21 cellular contexts compared by ENCODE assay signal in the genomic region with DNA sequence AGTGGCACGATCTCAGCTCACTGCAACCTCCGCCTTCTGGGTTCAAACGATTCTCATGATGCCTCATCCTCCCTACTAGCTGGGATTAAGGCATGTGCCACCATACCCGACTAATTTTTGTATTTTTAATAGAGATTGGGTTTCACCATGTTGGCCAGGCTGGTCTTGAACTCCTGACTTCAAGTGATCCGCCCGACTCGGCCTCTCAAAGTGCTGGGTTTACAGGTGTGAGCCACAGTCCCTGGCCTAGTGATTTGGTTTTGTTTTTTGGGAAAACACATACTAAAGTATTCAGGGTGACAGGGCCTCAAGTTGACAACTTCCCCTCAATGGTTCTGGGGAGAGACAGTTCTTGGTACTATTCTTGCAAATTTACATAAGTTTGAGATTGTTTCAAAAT.
"Had no signal": no experiment of that assay in that cellular context is flagged by ENCODE, and none has a peak within 500 bp of the region (broad histone marks: within the 10 kb centered on the region; RNA-seq: fewer than 3 reads in every experiment).

No MANE protein-coding gene starts in this region.

- H3K36me3 Mint-ChIP-seq: natural killer cell treated with Interleukin-12 subunit alpha and Interleukin-12 subunit beta and Interleukin-15 and Interleukin-18, amount 100 ng/mL, for 72 hours had no signal

- ATAC-seq: heart left ventricle; natural killer cell treated with Interleukin-12 subunit alpha and Interleukin-12 subunit beta and Interleukin-15 and Interleukin-18, amount 100 ng/mL, for 72 hours; sciatic nerve; stimulated activated memory B cell treated with anti-CD40 and anti-IgM and Interleukin-4, amounts not matched to agents 10 μg/mL and 1 μg/mL and 100 μg/mL, for 72 hours; T-helper 17 cell had no signal

- DNase-seq: activated CD4-positive, alpha-beta T cell treated with anti-CD3 and anti-CD28 coated beads for 1 hour; activated CD4-positive, alpha-beta T cell treated with anti-CD3 and anti-CD28 coated beads, Interleukin-2, amount 50 U/mL, for 4 hours; aorta; brain microvascular endothelial cell; central memory CD4-positive, alpha-beta T cell; colonic mucosa; foreskin melanocyte; heart left ventricle; kidney glomerular epithelial cell; mesendoderm; pancreas; stimulated activated CD4-positive, alpha-beta T cell treated with anti-CD3 and anti-CD28 coated beads, Interleukin-4, amount 100 ng/mL, for 24 hours; T-helper 17 cell; thyroid gland; WERI-Rb-1 had no signal

- H3K9me3 Mint-ChIP-seq: activated T-helper 1 cell treated with anti-CD3 and anti-CD28 coated beads, Interleukin-12 subunit alpha, Interleukin-12 subunit beta, Interleukin-2, Interleukin-4 antibody, amounts not matched to agents 30 ng/mL and 10 ng/mL and 1 ng/mL, durations not matched to agents 14 hours and 24 hours and 36 hours; natural killer cell treated with Interleukin-12 subunit alpha and Interleukin-12 subunit beta and Interleukin-15 and Interleukin-18, amount 100 ng/mL, for 72 hours; stimulated activated memory B cell treated with anti-CD40 and anti-IgM and Interleukin-4, amounts not matched to agents 10 μg/mL and 1 μg/mL and 100 μg/mL, for 72 hours had no signal

- H3K9me3 ChIP-seq: colonic mucosa, heart left ventricle, neutrophil, pancreas, thyroid gland had no signal

- H3K27me3 Mint-ChIP-seq: natural killer cell treated with Interleukin-12 subunit alpha and Interleukin-12 subunit beta and Interleukin-15 and Interleukin-18, amount 100 ng/mL, for 72 hours; stimulated activated memory B cell treated with anti-CD40 and anti-IgM and Interleukin-4, amounts not matched to agents 10 μg/mL and 1 μg/mL and 100 μg/mL, for 72 hours; T-helper 17 cell had no signal

- H3K4me3 Mint-ChIP-seq: activated T-helper 1 cell treated with anti-CD3 and anti-CD28 coated beads, Interleukin-12 subunit alpha, Interleukin-12 subunit beta, Interleukin-2, Interleukin-4 antibody, amounts not matched to agents 30 ng/mL and 10 ng/mL and 1 ng/mL, durations not matched to agents 14 hours and 24 hours and 36 hours; natural killer cell treated with Interleukin-12 subunit alpha and Interleukin-12 subunit beta and Interleukin-15 and Interleukin-18, amount 100 ng/mL, for 72 hours; stimulated activated memory B cell treated with anti-CD40 and anti-IgM and Interleukin-4, amounts not matched to agents 10 μg/mL and 1 μg/mL and 100 μg/mL, for 72 hours; T-helper 17 cell had no signal

- H3K4me3 ChIP-seq: colonic mucosa, heart left ventricle, pancreas, smooth muscle cell, thyroid gland had no signal

- H3K4me2 ChIP-seq: smooth muscle cell had no signal

- H3K27me3 ChIP-seq: brain microvascular endothelial cell, colonic mucosa, heart left ventricle, neutrophil, pancreas, thyroid gland had no signal

- FAIRE-seq: pancreas had no signal

- H3K36me3 ChIP-seq: brain microvascular endothelial cell, colonic mucosa, pancreas, thyroid gland, WERI-Rb-1 had no signal

- H3K4me1 ChIP-seq: colonic mucosa had no signal

- H3K27ac ChIP-seq: brain microvascular endothelial cell, colonic mucosa, pancreas, thyroid gland, WERI-Rb-1 had no signal

- H3K27ac Mint-ChIP-seq: activated T-helper 1 cell treated with anti-CD3 and anti-CD28 coated beads, Interleukin-12 subunit alpha, Interleukin-12 subunit beta, Interleukin-2, Interleukin-4 antibody, amounts not matched to agents 30 ng/mL and 10 ng/mL and 1 ng/mL, durations not matched to agents 14 hours and 24 hours and 36 hours had no signal
